ENCODE assay signal across 15 cellular contexts in the genomic region with DNA sequence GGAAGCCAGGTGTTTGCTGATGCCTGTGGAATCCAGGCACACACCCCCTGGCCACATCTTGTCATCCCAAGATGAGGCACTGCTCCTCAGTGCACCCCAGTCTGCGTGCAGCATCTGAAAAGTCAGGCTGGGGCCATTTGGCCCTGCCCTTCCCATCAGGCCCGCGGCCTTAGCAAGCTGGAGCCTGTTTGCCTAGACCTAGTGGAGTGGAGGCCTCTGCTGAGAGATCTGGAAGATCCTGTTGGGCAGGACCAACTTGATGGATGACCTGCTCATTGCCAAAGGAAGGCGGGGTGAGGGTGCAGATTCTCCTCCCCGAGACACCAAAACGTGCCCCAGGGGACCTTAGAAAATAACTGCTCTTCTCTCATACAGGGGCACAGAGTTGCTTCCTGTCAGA.
DNase-seq lines count a peak whose midpoint lies in the region; ATAC-seq, FAIRE-seq and TF ChIP-seq lines count a peak whose summit lies in the region.
"Had no signal": no experiment of that assay in that cellular context is flagged by ENCODE, and none has a peak within 500 bp of the region (broad histone marks: within the 10 kb centered on the region; RNA-seq: fewer than 3 reads in every experiment).

No MANE protein-coding gene starts in this region.

- H3K27me3 Mint-ChIP-seq in activated CD4-positive, alpha-beta T cell treated with anti-CD3 and anti-CD28 coated beads for 36 hours = no peaks in the 10 kb centered on the region
- H3K27me3 Mint-ChIP-seq in stimulated activated naive B cell treated with anti-CD40 and anti-IgM and Interleukin-4, amounts not matched to agents 10 μg/mL and 1 μg/mL and 100 μg/mL, for 72 hours = peaks cover 4 to 8% of the 10 kb centered on the region in 2 donors
- H3K27me3 Mint-ChIP-seq in CD8-positive, alpha-beta memory T cell = peaks cover 0 to 2% of the 10 kb centered on the region in 2 donors

- H3K18ac ChIP-seq in H1 (ENCODE audit: extremely low read depth, low read length) = no peak overlapping the region

- no peak overlapping the region for H4K5ac ChIP-seq in H1 (ENCODE audit: insufficient read length, low read depth, low read length)

- intact Hi-C loops in activated CD4-positive, alpha-beta T cell treated with anti-CD3 and anti-CD28 coated beads for 36 hours (cut with DNase I, micrococcal nuclease) = loop anchor here in 1 of 2 experiments (2.0 kb wide), 1 partner anchor 181 kb away; a partner anchor contains a TSS
- intact Hi-C loops in Right ventricle myocardium inferior (cut with DNase I) = no loop called here

- H3K27ac Mint-ChIP-seq in activated CD4-positive, alpha-beta T cell treated with anti-CD3 and anti-CD28 coated beads for 36 hours = peak overlapping the region; percentile 79
- H3K27ac Mint-ChIP-seq in stimulated activated naive B cell treated with anti-CD40 and anti-IgM and Interleukin-4, amounts not matched to agents 10 μg/mL and 1 μg/mL and 100 μg/mL, for 72 hours = peak overlapping the region; percentile 88
- H3K27ac Mint-ChIP-seq in CD8-positive, alpha-beta memory T cell = peak overlapping the region in 1 of 8 donors; percentile 8

- no peaks in the 10 kb centered on the region for H4K20me1 ChIP-seq in H1 (replicated peaks in 1 of 2; ENCODE audit: control insufficient read depth in 1 of 2, insufficient read depth in 2 of 2, low read length in 2 of 2)

- H3K4ac ChIP-seq in H1 (replicated peaks; ENCODE audit: insufficient read length, low read depth, low read length) = no peak overlapping the region

- WGBS in H1 (ENCODE audit: extremely low coverage in 1 of 2, insufficient coverage in 1 of 2, insufficient read length in 1 of 2, insufficient replicate concordance in 2 of 2, low coverage in 1 of 2, low lambda C conversion rate in 2 of 2, missing lambda C conversion rate in 1 of 2), 2 experiments = 65% methylated on average over 5 of the region's 6 CpGs; no CpG with 5 or more reads in 1 of the 2 experiments

- 0 out of 4 replicates have a peak overlapping the region, but pooled peaks of 1 of the 2 experiments have one; percentile 7 for H3K4me2 ChIP-seq in H1 (ENCODE audit: insufficient read depth in 1 of 2, low read depth in 2 of 2, low read length in 2 of 2)

- H3K79me1 ChIP-seq in H1 (ENCODE audit: low read depth, low read length) = no peaks in the 10 kb centered on the region

- ATAC-seq in activated CD4-positive, alpha-beta T cell treated with anti-CD3 and anti-CD28 coated beads for 36 hours = no peak
- ATAC-seq in stimulated activated naive B cell treated with anti-CD40 and anti-IgM and Interleukin-4, amounts not matched to agents 10 μg/mL and 1 μg/mL and 100 μg/mL, for 72 hours (replicated peaks) = no peak
- ATAC-seq in Right ventricle myocardium inferior = no peak
- ATAC-seq in GM19467 (IDR thresholded peaks at IDR 0.05; ENCODE audit: unreplicated experiment) = no peak

- H3K4me1 ChIP-seq in H1 (replicated peaks in 1 of 4; ENCODE audit: control insufficient read depth in 3 of 4, insufficient read depth in 4 of 4, low read length in 3 of 4) = peaks cover 0 to 6% (median 2%) of the 10 kb centered on the region in 4 experiments; a peak in 3 of 7 replicates
- H3K4me1 ChIP-seq in CD8-positive, alpha-beta memory T cell (ENCODE audit: insufficient read depth, low read length) = peaks cover 7% of the 10 kb centered on the region
- H3K4me1 ChIP-seq: left ventricle myocardium inferior had no signal

- CTCF ChIA-PET in activated CD4-positive, alpha-beta T cell treated with anti-CD3 and anti-CD28 coated beads for 36 hours (lab: Charles Lee) = interaction anchor here (0.9 kb wide), 1 partner anchor 8 kb away, joined by 4 read pairs; no protein-coding TSS in a partner anchor
- CTCF ChIA-PET in H1 (lab: Charles Lee; ENCODE audit: partially characterized antibody) = interaction anchor here (1.2 kb wide), 1 partner anchor 41 kb away, joined by 3 read pairs; no protein-coding TSS in a partner anchor
- CTCF ChIA-PET in CD8-positive, alpha-beta memory T cell (lab: Charles Lee) = no interaction called here

- no peak overlapping the region for H3K4me3 Mint-ChIP-seq in activated CD4-positive, alpha-beta T cell treated with anti-CD3 and anti-CD28 coated beads for 36 hours
- H3K4me3 Mint-ChIP-seq in stimulated activated naive B cell treated with anti-CD40 and anti-IgM and Interleukin-4, amounts not matched to agents 10 μg/mL and 1 μg/mL and 100 μg/mL, for 72 hours = peak overlapping the region; percentile 39 to 58
- H3K4me3 Mint-ChIP-seq in CD8-positive, alpha-beta memory T cell = no peak overlapping the region

- no peaks in the 10 kb centered on the region for H3K9me3 ChIP-seq in H1 (ENCODE audit: insufficient read depth in 2 of 2, low read depth in 1 of 2, low read length in 1 of 2)
- H3K9me3 ChIP-seq in CD8-positive, alpha-beta memory T cell (ENCODE audit: low read length) = no peaks in the 10 kb centered on the region

- no peak for TF ChIP-seq CTCF in H1 (IDR thresholded peaks at IDR 0.05; ENCODE audit: control extremely low read depth in 1 of 3, insufficient read depth in 1 of 3, low read depth in 1 of 3, low read length in 3 of 3)

- no peak for TF ChIP-seq EP300 in H1 (IDR thresholded peaks at IDR 0.05; ENCODE audit: borderline replicate concordance in 1 of 2, low read depth in 2 of 2, low read length in 2 of 2)

- peak overlapping the region; percentile 61 for H4K91ac ChIP-seq in H1 (replicated peaks; ENCODE audit: insufficient read length, low read length)

- no peaks in the 10 kb centered on the region for H3K27me3 ChIP-seq in H1 (replicated peaks in 1 of 4; ENCODE audit: control insufficient read depth in 3 of 4, extremely low read depth in 1 of 4, insufficient read depth in 3 of 4, low read length in 3 of 4)
- no peaks in the 10 kb centered on the region for H3K27me3 ChIP-seq in CD8-positive, alpha-beta memory T cell (ENCODE audit: insufficient read depth, low read length, poor library complexity, severe bottlenecking)
- H3K27me3 ChIP-seq: spleen had no signal

- H3K9me3 Mint-ChIP-seq in activated CD4-positive, alpha-beta T cell treated with anti-CD3 and anti-CD28 coated beads for 36 hours (ENCODE audit: low read depth) = peaks cover 8% of the 10 kb centered on the region
- H3K9me3 Mint-ChIP-seq in stimulated activated naive B cell treated with anti-CD40 and anti-IgM and Interleukin-4, amounts not matched to agents 10 μg/mL and 1 μg/mL and 100 μg/mL, for 72 hours = peaks cover 0 to 2% of the 10 kb centered on the region in 2 donors
- H3K9me3 Mint-ChIP-seq in CD8-positive, alpha-beta memory T cell = no peaks in the 10 kb centered on the region

- no peak for TF ChIP-seq POLR2A in H1 (IDR thresholded peaks at IDR 0.05; ENCODE audit: control extremely low read depth in 1 of 2, low read depth in 2 of 2, low read length in 2 of 2)

- H4K8ac ChIP-seq in H1 (ENCODE audit: extremely low read depth, insufficient read depth, low read length) = no peak overlapping the region

- no peak overlapping the region for H2AK5ac ChIP-seq in H1 (ENCODE audit: low read depth, low read length)

- no peaks in the 10 kb centered on the region for H3K23me2 ChIP-seq in H1 (ENCODE audit: low read depth, low read length)

- POLR2A ChIA-PET in activated CD4-positive, alpha-beta T cell treated with anti-CD3 and anti-CD28 coated beads for 36 hours (lab: Charles Lee) = no interaction called here
- POLR2A ChIA-PET in H1 (lab: Charles Lee; ENCODE audit: partially characterized antibody) = no interaction called here
- POLR2A ChIA-PET in CD8-positive, alpha-beta memory T cell (lab: Charles Lee) = no interaction called here

- H3K4me3 ChIP-seq in H1 (ENCODE audit: extremely low read depth in 1 of 4, insufficient read depth in 2 of 4, low read depth in 3 of 4, low read length in 4 of 4) = no peak overlapping the region
- H3K4me3 ChIP-seq in CD8-positive, alpha-beta memory T cell (ENCODE audit: low read length) = no peak overlapping the region
- H3K4me3 ChIP-seq: left ventricle myocardium inferior, spleen had no signal

- H2BK15ac ChIP-seq in H1 (ENCODE audit: low read length) = no peak overlapping the region

- H3K36me3 ChIP-seq in H1 (ENCODE audit: control insufficient read depth in 2 of 4, insufficient read depth in 4 of 4, low read length in 3 of 4) = no peaks in the 10 kb centered on the region
- no peaks in the 10 kb centered on the region for H3K36me3 ChIP-seq in CD8-positive, alpha-beta memory T cell (ENCODE audit: insufficient read depth, low read length)
- H3K36me3 ChIP-seq: left ventricle myocardium inferior, spleen had no signal

- H3K27ac ChIP-seq in H1 (ENCODE audit: low read depth, low read length) = no peak overlapping the region
- H3K27ac ChIP-seq in CD8-positive, alpha-beta memory T cell (ENCODE audit: low read depth, low read length) = no peak overlapping the region
- H3K27ac ChIP-seq: left ventricle myocardium inferior had no signal

- peaks cover 51% of the 10 kb centered on the region for H3K4me1 Mint-ChIP-seq in activated CD4-positive, alpha-beta T cell treated with anti-CD3 and anti-CD28 coated beads for 36 hours
- H3K4me1 Mint-ChIP-seq in stimulated activated naive B cell treated with anti-CD40 and anti-IgM and Interleukin-4, amounts not matched to agents 10 μg/mL and 1 μg/mL and 100 μg/mL, for 72 hours = peaks cover 47 to 72% of the 10 kb centered on the region in 2 donors
- H3K4me1 Mint-ChIP-seq in CD8-positive, alpha-beta memory T cell = peaks cover 5 to 16% (median 10%) of the 10 kb centered on the region in 3 donors

- 0 out of 2 replicates have a peak overlapping the region, but pooled peaks have one; percentile 29 for H2AFZ ChIP-seq in H1 (ENCODE audit: low read length)

- no peak overlapping the region for H2BK5ac ChIP-seq in H1 (ENCODE audit: low read depth, low read length)

- H2BK12ac ChIP-seq in H1 (ENCODE audit: low read depth, low read length) = no peak overlapping the region

- no peak overlapping the region for H2BK120ac ChIP-seq in H1 (replicated peaks; ENCODE audit: low read depth, low read length)

- no peak for DNase-seq in activated CD4-positive, alpha-beta T cell treated with anti-CD3 and anti-CD28 coated beads for 36 hours
- no peak for DNase-seq in activated CD4-positive, alpha-beta T cell treated with anti-CD3 and anti-CD28 coated beads for 48 hours
- peak; percentile 71 for DNase-seq in NCI-H510A treated with DMSO at 0.1 percent for 48 hours (lab: John Stamatoyannopoulos, UW)
- no peak for DNase-seq in H1 (ENCODE audit: low read depth in 1 of 2, low spot score in 2 of 2)
- no peak for DNase-seq in stimulated activated naive B cell treated with anti-CD40 and anti-IgM and Interleukin-4, amounts not matched to agents 10 μg/mL and 1 μg/mL and 100 μg/mL, for 72 hours
- no peak for DNase-seq in Right ventricle myocardium inferior (ENCODE audit: missing footprints)
- no peak for DNase-seq in CD8-positive, alpha-beta memory T cell
- DNase-seq: activated T-cell treated with anti-CD3 and anti-CD28 coated beads for 4 hours; effector memory CD4-positive, alpha-beta T cell; left ventricle myocardium inferior; NCI-H2081 treated with DMSO at 0.1 percent for 48 hours; spleen had no signal

- H3K9ac ChIP-seq in H1 (replicated peaks in 1 of 4; ENCODE audit: extremely low read depth in 1 of 4, low read depth in 3 of 4, low read length in 3 of 4) = no peak overlapping the region

- no peak overlapping the region for H3K14ac ChIP-seq in H1 (ENCODE audit: insufficient read length)

- no peak overlapping the region for H3K56ac ChIP-seq in H1 (replicated peaks; ENCODE audit: insufficient read length, low read depth, low read length)

- H3K79me2 ChIP-seq in H1 (ENCODE audit: control insufficient read depth in 1 of 2, insufficient read depth in 2 of 2, low read length in 2 of 2) = no peaks in the 10 kb centered on the region

- H2BK20ac ChIP-seq in H1 (ENCODE audit: low read length) = no peak overlapping the region

- peaks cover 2% of the 10 kb centered on the region for H3K36me3 Mint-ChIP-seq in activated CD4-positive, alpha-beta T cell treated with anti-CD3 and anti-CD28 coated beads for 36 hours (ENCODE audit: low read depth)
- peaks cover 2 to 3% of the 10 kb centered on the region in 2 donors for H3K36me3 Mint-ChIP-seq in stimulated activated naive B cell treated with anti-CD40 and anti-IgM and Interleukin-4, amounts not matched to agents 10 μg/mL and 1 μg/mL and 100 μg/mL, for 72 hours
- no peaks in the 10 kb centered on the region for H3K36me3 Mint-ChIP-seq in CD8-positive, alpha-beta memory T cell

- no peak for FAIRE-seq in H1 (lab: Jason Lieb, UNC)
- FAIRE-seq: GM18507, urothelium cell line had no signal

- no peak overlapping the region for H3K23ac ChIP-seq in H1 (ENCODE audit: insufficient read length)

- no peak; a peak in 1 of 4 replicates for TF ChIP-seq RAD21 in H1 (IDR thresholded peaks at IDR 0.05 in 1 of 2, conservative IDR thresholded peaks at IDR 0.05 in 1 of 2; ENCODE audit: low read depth in 2 of 2, low read length in 2 of 2)

Comparison
In these comparisons a context has a peak if more than half of its experiments do, and no peak if none do; other contexts are left out.
1. H3K4me3 Mint-ChIP-seq: peak in stimulated activated naive B cell treated with anti-CD40 and anti-IgM and Interleukin-4, amounts not matched to agents 10 μg/mL and 1 μg/mL and 100 μg/mL, for 72 hours (2 of 2); none in activated CD4-positive, alpha-beta T cell treated with anti-CD3 and anti-CD28 coated beads for 36 hours (single experiment) and CD8-positive, alpha-beta memory T cell (0 of 7).